ENCODE assay signal across 15 cellular contexts in genomic region chr17:42835732-42836131, GRCh38.
"Had no signal": no experiment of that assay in that cellular context is flagged by ENCODE, and none has a peak within 500 bp of the region (broad histone marks: within the 10 kb centered on the region; RNA-seq: fewer than 3 reads in every experiment).

No MANE protein-coding gene starts in this region.

- H3K27me3 Mint-ChIP-seq: activated CD4-positive, alpha-beta memory T cell treated with anti-CD3 and anti-CD28 coated beads, Interleukin-2, amount 10 ng/mL, durations not matched to agents 7 days and 5 days; activated T-cell treated with anti-CD3 and anti-CD28 coated beads, Interleukin-2, amount 50 U/mL, for 24 hours; naive B cell; stimulated activated naive B cell treated with anti-CD40 and anti-IgM and Interleukin-4, amounts not matched to agents 10 μg/mL and 1 μg/mL and 100 μg/mL, for 72 hours had no signal

- H3K9me3 Mint-ChIP-seq: activated CD4-positive, alpha-beta memory T cell treated with anti-CD3 and anti-CD28 coated beads, Interleukin-2, amount 10 ng/mL, durations not matched to agents 7 days and 5 days; activated T-cell treated with anti-CD3 and anti-CD28 coated beads, Interleukin-2, amount 50 U/mL, for 24 hours; naive B cell; stimulated activated naive B cell treated with anti-CD40 and anti-IgM and Interleukin-4, amounts not matched to agents 10 μg/mL and 1 μg/mL and 100 μg/mL, for 72 hours; WTC11 had no signal

- H3K4me3 Mint-ChIP-seq: activated CD4-positive, alpha-beta memory T cell treated with anti-CD3 and anti-CD28 coated beads, Interleukin-2, amount 10 ng/mL, durations not matched to agents 7 days and 5 days had no signal

- ATAC-seq: stimulated activated naive B cell treated with anti-CD40 and anti-IgM and Interleukin-4, amounts not matched to agents 10 μg/mL and 1 μg/mL and 100 μg/mL, for 72 hours; WTC11 had no signal

- H3K27ac Mint-ChIP-seq: activated CD4-positive, alpha-beta memory T cell treated with anti-CD3 and anti-CD28 coated beads, Interleukin-2, amount 10 ng/mL, durations not matched to agents 7 days and 5 days; WTC11 had no signal

- DNase-seq: activated CD4-positive, alpha-beta memory T cell treated with anti-CD3 and anti-CD28 coated beads, Interleukin-2, amount 10 ng/mL, durations not matched to agents 7 days and 5 days; activated CD4-positive, alpha-beta T cell treated with anti-CD3 and anti-CD28 coated beads for 4 hours; activated naive CD4-positive, alpha-beta T cell treated with anti-CD3 and anti-CD28 coated beads, Interleukin-2, amount 50 U/mL, for 16 hours; activated T-cell treated with anti-CD3 and anti-CD28 coated beads, Interleukin-2, amount 50 U/mL, for 24 hours; amniotic stem cell; caudate nucleus; islet precursor cell; mammary epithelial cell; naive B cell; nucleus accumbens; stimulated activated CD4-positive, alpha-beta T cell treated with anti-CD3 and anti-CD28 coated beads, Interleukin-15, amount 100 ng/mL, for 24 hours; stimulated activated CD4-positive, alpha-beta T cell treated with anti-CD3 and anti-CD28 coated beads, Interleukin-4, amount 100 ng/mL, for 1 hour; stimulated activated naive B cell treated with anti-CD40 and anti-IgM and Interleukin-4, amounts not matched to agents 10 μg/mL and 1 μg/mL and 100 μg/mL, for 72 hours; thyroid gland had no signal
